10 cellular contexts compared by ENCODE assay signal in genomic region chr22:37898441-37899181, GRCh38. TPM values are rescaled to one million over a fixed set of nuclear protein-coding genes. Genes with fewer than 3 reads are reported as not detected.
A peak's percentile ranks its signal among the peaks of the same experiment; 100 is the strongest.
DNase-seq lines count a peak whose midpoint lies in the region; ATAC-seq, FAIRE-seq and TF ChIP-seq lines count a peak whose summit lies in the region.
"Had no signal": no experiment of that assay in that cellular context is flagged by ENCODE, and none has a peak within 500 bp of the region (broad histone marks: within the 10 kb centered on the region; RNA-seq: fewer than 3 reads in every experiment).

No MANE protein-coding gene starts in this region.

- no peaks in the 10 kb centered on the region for H3K9me3 ChIP-seq in A549

- WGBS in A549 (ENCODE audit: missing lambda C conversion rate), result 58% methylated on average over 2 of the region's 9 CpGs

- ATAC-seq in A549 (peak; percentile 35 to 50; a peak in 3 of 6 replicates), GM19467 (IDR thresholded peaks at IDR 0.05; ENCODE audit: unreplicated experiment) (no peak)

- no peaks in the 10 kb centered on the region for H3K9me3 Mint-ChIP-seq in neural crest cell
- H3K9me3 Mint-ChIP-seq in activated T-helper 2 cell treated with anti-CD3 and anti-CD28 coated beads, Interferon-gamma antibody, Interleukin-2, Interleukin-4, amounts not matched to agents 10 μg/mL and 5 μg/mL and 100 μg/mL, durations not matched to agents 14 hours and 24 hours and 36 hours, result no peaks in the 10 kb centered on the region
- H3K9me3 Mint-ChIP-seq: T-helper 2 cell treated with Interferon-gamma antibody and Interleukin-4, amounts not matched to agents 5 μg/mL and 100 μg/mL, for 36 hours had no signal

- POLR2A ChIA-PET in A549 (lab: Yijun Ruan, JAX), result no interaction called here

- CTCF ChIA-PET in A549 (lab: Yijun Ruan, JAX), result interaction anchor here (0.6 to 5.3 kb wide), 8 partner anchors 9 to 81 kb away, joined by 3 to 23 read pairs (median 5); no protein-coding TSS in a partner anchor

- TF ChIP-seq RAD21 in A549 (conservative IDR thresholded peaks at IDR 0.05 in 1 of 2, IDR thresholded peaks at IDR 0.05 in 1 of 2), result no peak

- TF ChIP-seq CTCF in A549 (IDR thresholded peaks at IDR 0.05) (no peak), epithelial cell of esophagus (IDR thresholded peaks at IDR 0.05; ENCODE audit: insufficient read depth, low read depth, low read length, missing control alignments) (no peak), neural crest cell (conservative IDR thresholded peaks at IDR 0.05) (no peak)

- peaks cover 26% of the 10 kb centered on the region for H3K4me1 Mint-ChIP-seq in neural crest cell
- peaks cover 16% of the 10 kb centered on the region for H3K4me1 Mint-ChIP-seq in activated T-helper 2 cell treated with anti-CD3 and anti-CD28 coated beads, Interferon-gamma antibody, Interleukin-2, Interleukin-4, amounts not matched to agents 10 μg/mL and 5 μg/mL and 100 μg/mL, durations not matched to agents 14 hours and 24 hours and 36 hours (ENCODE audit: low read depth)

- TF ChIP-seq EP300 in A549 (IDR thresholded peaks at IDR 0.05), result no peak

- peak overlapping the region; percentile 52 for H3K4me3 Mint-ChIP-seq in neural crest cell
- H3K4me3 Mint-ChIP-seq in activated T-helper 2 cell treated with anti-CD3 and anti-CD28 coated beads, Interferon-gamma antibody, Interleukin-2, Interleukin-4, amounts not matched to agents 10 μg/mL and 5 μg/mL and 100 μg/mL, durations not matched to agents 14 hours and 24 hours and 36 hours (ENCODE audit: low read depth), result no peak overlapping the region
- H3K4me3 Mint-ChIP-seq: T-helper 2 cell treated with Interferon-gamma antibody and Interleukin-4, amounts not matched to agents 5 μg/mL and 100 μg/mL, for 36 hours had no signal

- peak overlapping the region; percentile 71 to 83 for H3K27ac ChIP-seq in A549

- TF ChIP-seq POLR2A in A549 (IDR thresholded peaks at IDR 0.05; ENCODE audit: low read length), result no peak

- intact Hi-C loops in activated T-helper 2 cell treated with anti-CD3 and anti-CD28 coated beads, Interferon-gamma antibody, Interleukin-2, Interleukin-4, amounts not matched to agents 10 μg/mL and 5 μg/mL and 100 μg/mL, durations not matched to agents 14 hours and 24 hours and 36 hours (cut with micrococcal nuclease), result loop anchor here (5.0 kb wide), 1 partner anchor 56 kb away; the partner anchor contains the start of gene ANKRD54

- no peak for FAIRE-seq in A549 (lab: Jason Lieb, UNC)

- peak overlapping the region; percentile 57 for H3K27ac Mint-ChIP-seq in neural crest cell (ENCODE audit: unreplicated experiment)
- no peak overlapping the region for H3K27ac Mint-ChIP-seq in activated T-helper 2 cell treated with anti-CD3 and anti-CD28 coated beads, Interferon-gamma antibody, Interleukin-2, Interleukin-4, amounts not matched to agents 10 μg/mL and 5 μg/mL and 100 μg/mL, durations not matched to agents 14 hours and 24 hours and 36 hours
- H3K27ac Mint-ChIP-seq: T-helper 2 cell treated with Interferon-gamma antibody and Interleukin-4, amounts not matched to agents 5 μg/mL and 100 μg/mL, for 36 hours had no signal

- H3K4me3 ChIP-seq in A549 (no peak overlapping the region), epithelial cell of esophagus (ENCODE audit: low read length) (no peak overlapping the region)

- H3K4me1 ChIP-seq in A549, result peaks cover 41% of the 10 kb centered on the region

- no peaks in the 10 kb centered on the region for H3K27me3 Mint-ChIP-seq in neural crest cell (ENCODE audit: low read depth)
- H3K27me3 Mint-ChIP-seq in activated T-helper 2 cell treated with anti-CD3 and anti-CD28 coated beads, Interferon-gamma antibody, Interleukin-2, Interleukin-4, amounts not matched to agents 10 μg/mL and 5 μg/mL and 100 μg/mL, durations not matched to agents 14 hours and 24 hours and 36 hours (ENCODE audit: low read depth), result no peaks in the 10 kb centered on the region

- peak in 1 of 2 experiments; percentile 52 for DNase-seq in A549 (ENCODE audit: low read depth in 1 of 2, low spot score in 1 of 2)
- peak; percentile 93 for DNase-seq in LoVo (ENCODE audit: low spot score)
- DNase-seq in epithelial cell of esophagus (ENCODE audit: low read depth), result peak; percentile 95
- no peak for DNase-seq in neural crest cell (ENCODE audit: low read depth, low spot score)
- DNase-seq in SIG-M5 treated with dmso at 0.1 percent for 504 hours (lab: John Stamatoyannopoulos, UW; ENCODE audit: unreplicated experiment), result no peak
- DNase-seq in activated T-helper 2 cell treated with anti-CD3 and anti-CD28 coated beads, Interferon-gamma antibody, Interleukin-2, Interleukin-4, amounts not matched to agents 10 μg/mL and 5 μg/mL and 100 μg/mL, durations not matched to agents 14 hours and 24 hours and 36 hours (ENCODE audit: low spot score), result no peak
- no peak for DNase-seq in NCI-H187 treated with DMSO at 0.1 percent for 48 hours (lab: John Stamatoyannopoulos, UW)
- DNase-seq: NCI-H2081 had no signal

- peak overlapping the region; percentile 38; the same call in 2 of the 3 replicates for H3K4me2 ChIP-seq in A549

- peaks cover 2% of the 10 kb centered on the region for H3K36me3 Mint-ChIP-seq in neural crest cell (ENCODE audit: low read depth)
- no peaks in the 10 kb centered on the region for H3K36me3 Mint-ChIP-seq in activated T-helper 2 cell treated with anti-CD3 and anti-CD28 coated beads, Interferon-gamma antibody, Interleukin-2, Interleukin-4, amounts not matched to agents 10 μg/mL and 5 μg/mL and 100 μg/mL, durations not matched to agents 14 hours and 24 hours and 36 hours (ENCODE audit: low read depth)

TF ChIP-seq in A549, 52 proteins besides CTCF, POLR2A, EP300 and RAD21 (continues in another document):
- no peak for TF ChIP-seq ZFP36 (IDR thresholded peaks at IDR 0.05; ENCODE audit: borderline replicate concordance, partially characterized antibody)

RNA-seq across cellular contexts. Expression of gene MICALL1, which starts 7.5 kb away (rescaled TPM):
- polyA plus RNA-seq in A549 (2011; rRNA removed) (10.4 and 11.1 TPM in 2 replicates), A549 (2017; fragmentation: RNase III; extraction: RNeasy Plus Mini Kit Qiagen cat#74134 plus additional on column Dnase treatment) (16.1 to 19.0 TPM (median 18.6 TPM) in 3 replicates)
- 8.1 and 13.2 TPM in 2 replicates for polyA plus RNA-seq in A549 (2012; cell fraction: cytosol; rRNA removed)
- 18.0 and 23.4 TPM in 2 replicates for polyA plus RNA-seq in A549 (2012; cell fraction: nucleus; rRNA removed)
- polyA minus RNA-seq in A549 (2011; rRNA and poly(A)+ RNA removed), result 18.0 and 19.1 TPM in 2 replicates
- 49.1 and 54.4 TPM in 2 replicates for total RNA-seq in neural crest cell
- 22.7 and 29.1 TPM in 2 replicates for total RNA-seq in activated T-helper 2 cell treated with anti-CD3 and anti-CD28 coated beads, Interferon-gamma antibody, Interleukin-2, Interleukin-4, amounts not matched to agents 10 μg/mL and 5 μg/mL and 100 μg/mL, durations not matched to agents 14 hours and 24 hours and 36 hours

RNA-seq across cellular contexts. Expression of gene EIF3L, which starts 49.4 kb away (rescaled TPM):
- polyA plus RNA-seq in A549 (2011; rRNA removed) (423 and 493 TPM in 2 replicates), A549 (2017; fragmentation: RNase III; extraction: RNeasy Plus Mini Kit Qiagen cat#74134 plus additional on column Dnase treatment) (212 to 222 TPM (median 218 TPM) in 3 replicates)
- 206 and 272 TPM in 2 replicates for polyA plus RNA-seq in A549 (2012; cell fraction: cytosol; rRNA removed)
- polyA plus RNA-seq in A549 (2012; cell fraction: nucleus; rRNA removed), result 133 and 171 TPM in 2 replicates
- polyA minus RNA-seq in A549 (2011; rRNA and poly(A)+ RNA removed), result 412 and 554 TPM in 2 replicates
- 725 and 748 TPM in 2 replicates for total RNA-seq in neural crest cell
- total RNA-seq in activated T-helper 2 cell treated with anti-CD3 and anti-CD28 coated beads, Interferon-gamma antibody, Interleukin-2, Interleukin-4, amounts not matched to agents 10 μg/mL and 5 μg/mL and 100 μg/mL, durations not matched to agents 14 hours and 24 hours and 36 hours, result 462 and 480 TPM in 2 replicates

RNA-seq across cellular contexts. Expression of gene ANKRD54, which starts 54.5 kb away (rescaled TPM):
- 13.2 and 15.2 TPM in 2 replicates for polyA plus RNA-seq in A549 (2011; rRNA removed)
- 27.2 and 35.3 TPM in 2 replicates for polyA plus RNA-seq in A549 (2012; cell fraction: cytosol; rRNA removed)
- polyA plus RNA-seq in A549 (2012; cell fraction: nucleus; rRNA removed), result 50.3 and 76.5 TPM in 2 replicates
- 19.3 to 21.8 TPM (median 21.1 TPM) in 3 replicates for polyA plus RNA-seq in A549 (2017; fragmentation: RNase III; extraction: RNeasy Plus Mini Kit Qiagen cat#74134 plus additional on column Dnase treatment)
- polyA minus RNA-seq in A549 (2011; rRNA and poly(A)+ RNA removed), result 14.0 and 17.0 TPM in 2 replicates
- total RNA-seq in neural crest cell, result 31.3 and 31.7 TPM in 2 replicates
- total RNA-seq in activated T-helper 2 cell treated with anti-CD3 and anti-CD28 coated beads, Interferon-gamma antibody, Interleukin-2, Interleukin-4, amounts not matched to agents 10 μg/mL and 5 μg/mL and 100 μg/mL, durations not matched to agents 14 hours and 24 hours and 36 hours, result 24.7 and 27.3 TPM in 2 replicates

RNA-seq across cellular contexts. Expression of gene C22orf23, which starts 54.8 kb away (rescaled TPM):
- 0.49 and 0.52 TPM in 2 replicates for polyA plus RNA-seq in A549 (2011; rRNA removed)
- 0.28 and 0.35 TPM in 2 replicates for polyA plus RNA-seq in A549 (2012; cell fraction: cytosol; rRNA removed)
- 0.23 and 0.71 TPM in 2 replicates for polyA plus RNA-seq in A549 (2012; cell fraction: nucleus; rRNA removed)
- polyA plus RNA-seq in A549 (2017; fragmentation: RNase III; extraction: RNeasy Plus Mini Kit Qiagen cat#74134 plus additional on column Dnase treatment), result 0.26 to 0.37 TPM (median 0.26 TPM) in 3 replicates
- 0.33 and 0.49 TPM in 2 replicates for polyA minus RNA-seq in A549 (2011; rRNA and poly(A)+ RNA removed)
- 0.79 and 1.5 TPM in 2 replicates for total RNA-seq in neural crest cell
- total RNA-seq in activated T-helper 2 cell treated with anti-CD3 and anti-CD28 coated beads, Interferon-gamma antibody, Interleukin-2, Interleukin-4, amounts not matched to agents 10 μg/mL and 5 μg/mL and 100 μg/mL, durations not matched to agents 14 hours and 24 hours and 36 hours, result not detected in 2 replicates

RNA-seq across cellular contexts. Expression of gene POLR2F, which starts 54.9 kb away (rescaled TPM):
- polyA plus RNA-seq in A549 (2011; rRNA removed), result 59.1 and 90.0 TPM in 2 replicates
- polyA plus RNA-seq in A549 (2012; cell fraction: cytosol; rRNA removed), result 193 and 287 TPM in 2 replicates
- 77.2 and 81.6 TPM in 2 replicates for polyA plus RNA-seq in A549 (2012; cell fraction: nucleus; rRNA removed)
- 180 to 194 TPM (median 183 TPM) in 3 replicates for polyA plus RNA-seq in A549 (2017; fragmentation: RNase III; extraction: RNeasy Plus Mini Kit Qiagen cat#74134 plus additional on column Dnase treatment)
- polyA minus RNA-seq in A549 (2011; rRNA and poly(A)+ RNA removed), result 20.3 and 21.3 TPM in 2 replicates
- 137 and 143 TPM in 2 replicates for total RNA-seq in neural crest cell
- 92.6 and 96.5 TPM in 2 replicates for total RNA-seq in activated T-helper 2 cell treated with anti-CD3 and anti-CD28 coated beads, Interferon-gamma antibody, Interleukin-2, Interleukin-4, amounts not matched to agents 10 μg/mL and 5 μg/mL and 100 μg/mL, durations not matched to agents 14 hours and 24 hours and 36 hours

Comparison
In these comparisons a context has a peak if more than half of its experiments do, and no peak if none do; other contexts are left out.
1. DNase-seq: peak in LoVo (single experiment) and epithelial cell of esophagus (single experiment); none in neural crest cell (single experiment), SIG-M5 treated with dmso at 0.1 percent for 504 hours (single experiment), activated T-helper 2 cell treated with anti-CD3 and anti-CD28 coated beads, Interferon-gamma antibody, Interleukin-2, Interleukin-4, amounts not matched to agents 10 μg/mL and 5 μg/mL and 100 μg/mL, durations not matched to agents 14 hours and 24 hours and 36 hours (single experiment) and NCI-H187 treated with DMSO at 0.1 percent for 48 hours (single experiment).